In the genomic region with DNA sequence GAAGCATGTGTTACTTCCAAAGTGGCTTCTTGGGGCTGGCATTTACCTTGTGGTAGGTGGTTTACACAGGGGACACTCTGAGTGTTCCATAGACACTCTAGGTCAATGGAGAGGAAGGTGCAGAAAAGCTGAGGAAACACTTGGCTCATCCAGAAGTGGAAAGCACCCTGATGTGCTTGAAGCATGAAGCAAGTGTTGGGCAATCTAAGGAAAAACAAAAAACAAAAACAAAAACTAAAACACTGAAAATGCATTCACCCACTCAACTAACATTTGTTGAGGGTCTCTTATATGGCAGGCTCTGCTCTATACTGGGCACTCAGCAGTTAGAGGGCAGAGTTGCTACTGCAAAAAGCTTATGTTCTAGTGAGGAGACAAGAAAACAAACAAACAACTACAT, we compare ENCODE assay signal across 19 cellular contexts. TPM values are rescaled to one million over a fixed set of nuclear protein-coding genes. Genes with fewer than 3 reads are reported as not detected.
A peak's percentile ranks its signal among the peaks of the same experiment; 100 is the strongest.
DNase-seq lines count a peak whose midpoint lies in the region; ATAC-seq, FAIRE-seq and TF ChIP-seq lines count a peak whose summit lies in the region.
"Had no signal": no experiment of that assay in that cellular context is flagged by ENCODE, and none has a peak within 500 bp of the region (broad histone marks: within the 10 kb centered on the region; RNA-seq: fewer than 3 reads in every experiment).

No MANE protein-coding gene starts in this region.

- ATAC-seq in central memory CD8-positive, alpha-beta T cell (replicated peaks; ENCODE audit: extremely low read depth, poor library complexity, severe bottlenecking), result no peak
- ATAC-seq: HCT116, left lung, sciatic nerve, WTC11 had no signal

- no peaks in the 10 kb centered on the region for H3K36me3 Mint-ChIP-seq in activated naive CD8-positive, alpha-beta T cell
- H3K36me3 Mint-ChIP-seq in activated naive CD8-positive, alpha-beta T cell treated with anti-CD3 and anti-CD28 coated beads for 36 hours, result no peaks in the 10 kb centered on the region
- H3K36me3 Mint-ChIP-seq in central memory CD8-positive, alpha-beta T cell (ENCODE audit: insufficient read depth), result peaks cover 9% of the 10 kb centered on the region
- H3K36me3 Mint-ChIP-seq: WTC11 had no signal

- H3K27ac Mint-ChIP-seq in activated naive CD8-positive, alpha-beta T cell, result peak overlapping the region; percentile 84
- H3K27ac Mint-ChIP-seq in activated naive CD8-positive, alpha-beta T cell treated with anti-CD3 and anti-CD28 coated beads for 36 hours, result no peak overlapping the region
- H3K27ac Mint-ChIP-seq in central memory CD8-positive, alpha-beta T cell (ENCODE audit: low read depth), result peak overlapping the region; percentile 64
- H3K27ac Mint-ChIP-seq: WTC11 had no signal

- H3K27ac ChIP-seq in ascending aorta, result no peak overlapping the region
- H3K27ac ChIP-seq: esophagus muscularis mucosa, HL-60, left lung, uterus had no signal

- H3K9me3 ChIP-seq in ascending aorta, result no peaks in the 10 kb centered on the region
- H3K9me3 ChIP-seq: esophagus muscularis mucosa, left lung, uterus had no signal

- H3K27me3 Mint-ChIP-seq in activated naive CD8-positive, alpha-beta T cell, result no peaks in the 10 kb centered on the region
- no peaks in the 10 kb centered on the region for H3K27me3 Mint-ChIP-seq in activated naive CD8-positive, alpha-beta T cell treated with anti-CD3 and anti-CD28 coated beads for 36 hours
- H3K27me3 Mint-ChIP-seq in central memory CD8-positive, alpha-beta T cell, result no peaks in the 10 kb centered on the region

- no peaks in the 10 kb centered on the region for H3K36me3 ChIP-seq in ascending aorta
- H3K36me3 ChIP-seq: esophagus muscularis mucosa, left lung, uterus had no signal

- DNase-seq in activated naive CD8-positive, alpha-beta T cell treated with anti-CD3 and anti-CD28 coated beads for 36 hours, result no peak
- DNase-seq in OCI-M1 (lab: John Stamatoyannopoulos, UW) (peak; percentile 13), ACHN (no peak), frontal cortex (ENCODE audit: low spot score in 2 of 2) (no peak), ascending aorta (ENCODE audit: low spot score in 2 of 2) (no peak)
- no peak for DNase-seq in central memory CD8-positive, alpha-beta T cell (ENCODE audit: low spot score in 2 of 2)
- DNase-seq: activated CD8-positive, alpha-beta memory T cell treated with anti-CD3 and anti-CD28 coated beads, Interleukin-2, amount 50 U/mL, for 4 hours; central memory CD4-positive, alpha-beta T cell; effector CD4-positive, alpha-beta T cell; left lung; NCI-H1930; NCI-H510A treated with DMSO at 0.1 percent for 48 hours; uterus had no signal

- no peaks in the 10 kb centered on the region for H3K9me3 Mint-ChIP-seq in activated naive CD8-positive, alpha-beta T cell (ENCODE audit: low read depth)
- no peaks in the 10 kb centered on the region for H3K9me3 Mint-ChIP-seq in activated naive CD8-positive, alpha-beta T cell treated with anti-CD3 and anti-CD28 coated beads for 36 hours
- H3K9me3 Mint-ChIP-seq in central memory CD8-positive, alpha-beta T cell, result no peaks in the 10 kb centered on the region
- H3K9me3 Mint-ChIP-seq: WTC11 had no signal

- H3K4me1 ChIP-seq in ascending aorta, result no peaks in the 10 kb centered on the region
- H3K4me1 ChIP-seq: uterus had no signal

- no peak overlapping the region for H3K4me3 Mint-ChIP-seq in activated naive CD8-positive, alpha-beta T cell
- H3K4me3 Mint-ChIP-seq in activated naive CD8-positive, alpha-beta T cell treated with anti-CD3 and anti-CD28 coated beads for 36 hours, result no peak overlapping the region
- no peak overlapping the region for H3K4me3 Mint-ChIP-seq in central memory CD8-positive, alpha-beta T cell
- H3K4me3 Mint-ChIP-seq: WTC11 had no signal

- H3K27me3 ChIP-seq in ascending aorta, result no peaks in the 10 kb centered on the region
- H3K27me3 ChIP-seq: esophagus muscularis mucosa, left lung, uterus had no signal

- H3K4me1 Mint-ChIP-seq in activated naive CD8-positive, alpha-beta T cell (ENCODE audit: low read depth), result peaks cover 80% of the 10 kb centered on the region
- peaks cover 70% of the 10 kb centered on the region for H3K4me1 Mint-ChIP-seq in activated naive CD8-positive, alpha-beta T cell treated with anti-CD3 and anti-CD28 coated beads for 36 hours
- H3K4me1 Mint-ChIP-seq in central memory CD8-positive, alpha-beta T cell, result peaks cover 38% of the 10 kb centered on the region

- H3K4me3 ChIP-seq in ascending aorta, result no peak overlapping the region
- H3K4me3 ChIP-seq: esophagus muscularis mucosa, left lung, uterus had no signal

- intact Hi-C loops in ascending aorta (cut with DNase I), result no loop called here

- in situ Hi-C loops in ACHN (cut with HindIII; ENCODE audit: low pct_ligation_motif_present, low pct_unique_long_range_greater_than_20kb, low sequenced_read_pairs), result no loop called here

- no peak for FAIRE-seq in frontal cortex (lab: Jason Lieb, UNC)

- TF ChIP-seq CTCF in ascending aorta (IDR thresholded peaks at IDR 0.05), result no peak

RNA-seq across cellular contexts. Expression of gene ERAP2, which starts 2.8 kb away (rescaled TPM):
- 10 to 100 TPM; 44.8 to 47.1 TPM for total RNA-seq in activated naive CD8-positive, alpha-beta T cell treated with anti-CD3 and anti-CD28 coated beads for 36 hours
- total RNA-seq in frontal cortex (6.1 TPM), ascending aorta (20.6 TPM)
